ENCODE assay signal across 8 cellular contexts in the genomic region with DNA sequence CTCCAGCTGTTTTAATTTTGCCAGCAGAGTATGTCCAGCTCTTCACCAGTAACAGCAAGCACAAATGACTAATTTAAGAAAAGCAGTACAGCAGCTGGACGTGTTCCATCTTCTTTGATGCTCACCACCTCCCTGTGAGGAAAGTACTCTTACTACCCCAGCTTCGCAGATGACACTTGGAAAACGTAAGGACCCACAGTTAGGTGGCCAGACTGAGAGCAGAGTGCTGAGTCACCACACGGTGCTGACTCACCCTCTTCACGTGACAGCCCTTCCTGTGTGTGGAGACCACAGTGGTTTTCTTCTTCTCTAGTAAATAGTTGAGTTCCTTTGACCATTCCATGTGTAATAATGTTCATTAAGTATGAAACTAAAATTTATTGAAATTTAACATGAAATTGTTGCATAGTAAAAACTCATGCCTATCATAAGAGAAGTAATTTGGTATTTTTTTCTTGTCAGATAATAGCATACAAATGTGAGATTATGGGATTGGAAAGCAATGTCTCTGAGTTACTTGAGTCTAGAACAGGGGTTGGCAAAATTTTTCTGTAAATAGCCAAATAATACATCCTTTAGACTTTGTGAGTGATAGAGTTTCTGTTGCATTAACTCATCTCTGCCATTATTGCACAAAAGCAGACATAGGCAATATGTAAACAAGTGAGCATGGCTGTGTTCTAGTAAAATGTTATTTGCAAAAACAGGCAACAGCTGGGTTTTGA.
DNase-seq lines count a peak whose midpoint lies in the region; ATAC-seq and TF ChIP-seq lines count a peak whose summit lies in the region.

No MANE protein-coding gene starts in this region.

- H3K36me3 ChIP-seq in lung (ENCODE audit: control insufficient read depth in 2 of 2, insufficient read depth in 2 of 2, low read length in 2 of 2), result no peaks in the 10 kb centered on the region

- no peaks in the 10 kb centered on the region for H3K27me3 Mint-ChIP-seq in dendritic cell treated with granulocyte-macrophage colony-stimulating factor and Interleukin-4, amounts not matched to agents 40 ng/mL and 50 ng/mL, for 4 days

- H3K9me3 ChIP-seq in lung (ENCODE audit: control insufficient read depth in 2 of 2, insufficient read depth in 1 of 2, low read length in 1 of 2), result no peaks in the 10 kb centered on the region

- H3K4me3 Mint-ChIP-seq in dendritic cell treated with granulocyte-macrophage colony-stimulating factor and Interleukin-4, amounts not matched to agents 40 ng/mL and 50 ng/mL, for 4 days, result peak overlapping the region; percentile 17

- H3K4me1 Mint-ChIP-seq in dendritic cell treated with granulocyte-macrophage colony-stimulating factor and Interleukin-4, amounts not matched to agents 40 ng/mL and 50 ng/mL, for 4 days (ENCODE audit: low read depth), result peaks cover 54% of the 10 kb centered on the region

- no peak for TF ChIP-seq CTCF in lung (IDR thresholded peaks at IDR 0.05; ENCODE audit: control extremely low read depth, extremely low read depth)

- H3K4me3 ChIP-seq in lung, result no peak overlapping the region

- intact Hi-C loops in dendritic cell treated with granulocyte-macrophage colony-stimulating factor and Interleukin-4, amounts not matched to agents 40 ng/mL and 50 ng/mL, for 4 days (cut with micrococcal nuclease), result no loop called here

- H3K36me3 Mint-ChIP-seq in dendritic cell treated with granulocyte-macrophage colony-stimulating factor and Interleukin-4, amounts not matched to agents 40 ng/mL and 50 ng/mL, for 4 days (ENCODE audit: low read depth), result peaks cover 10% of the 10 kb centered on the region

- H3K4me1 ChIP-seq in lung (ENCODE audit: control insufficient read depth in 2 of 2, insufficient read depth in 2 of 2, low read length in 2 of 2), result peaks cover 8 to 13% of the 10 kb centered on the region in 2 donors

- DNase-seq in 8988T (peak; percentile 47), NCI-H2227 treated with DMSO at 0.1 percent for 48 hours (lab: John Stamatoyannopoulos, UW) (peak; percentile 53), lung (ENCODE audit: low spot score) (peak; percentile 77)
- peak; percentile 53 to 61 for DNase-seq in activated CD4-positive, alpha-beta T cell treated with anti-CD3 and anti-CD28 coated beads for 4 hours
- peak; percentile 46 for DNase-seq in stimulated activated CD8-positive, alpha-beta memory T cell treated with anti-CD3 and anti-CD28 coated beads, Interleukin-12 subunit alpha, Interleukin-12 subunit beta, amount 100 ng/mL, for 24 hours (ENCODE audit: extremely low read depth)

- peak overlapping the region; percentile 21 to 27 for H3K27ac ChIP-seq in lung (ENCODE audit: low read depth in 1 of 2, low read length in 1 of 2)

- H3K27ac Mint-ChIP-seq in dendritic cell treated with granulocyte-macrophage colony-stimulating factor and Interleukin-4, amounts not matched to agents 40 ng/mL and 50 ng/mL, for 4 days, result peak overlapping the region; percentile 84

- H3K9me3 Mint-ChIP-seq in dendritic cell treated with granulocyte-macrophage colony-stimulating factor and Interleukin-4, amounts not matched to agents 40 ng/mL and 50 ng/mL, for 4 days, result no peaks in the 10 kb centered on the region

- no peaks in the 10 kb centered on the region for H3K27me3 ChIP-seq in lung (ENCODE audit: control insufficient read depth, insufficient read depth)

- 8 to 9% methylated on average over 5 of the region's 5 CpGs for WGBS in lung, 2 donors

- ATAC-seq in GM18508 (IDR thresholded peaks at IDR 0.05; ENCODE audit: insufficient read depth, unreplicated experiment) (peak; percentile 95), HG02970 (IDR thresholded peaks at IDR 0.05; ENCODE audit: low FRiP score, unreplicated experiment) (peak; percentile 92), lung (ENCODE audit: insufficient read depth, low FRiP score) (peak; percentile 92)
